Comparison of ENCODE assay signal across 12 cellular contexts in the genomic region with DNA sequence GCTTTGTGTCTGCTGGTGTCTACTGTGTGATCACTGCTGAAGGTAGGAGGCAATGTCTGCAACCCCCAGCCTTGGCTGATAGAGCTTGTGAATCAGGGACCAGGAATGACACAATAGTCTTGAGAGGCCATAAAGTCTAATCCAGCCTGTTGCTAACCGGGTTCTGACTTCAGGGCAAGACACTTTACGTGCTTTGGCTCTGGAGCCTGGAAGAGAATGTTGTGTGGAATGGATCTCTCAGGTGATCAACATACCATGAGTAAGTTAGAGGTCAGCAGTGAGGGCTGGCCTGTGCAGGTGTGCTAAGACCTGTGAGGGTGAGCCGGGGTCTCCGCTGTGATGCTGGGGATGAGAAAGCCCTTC. TPM values are rescaled to one million over a fixed set of nuclear protein-coding genes. Genes with fewer than 3 reads are reported as not detected.
DNase-seq lines count a peak whose midpoint lies in the region; FAIRE-seq and TF ChIP-seq lines count a peak whose summit lies in the region.
"Had no signal": no experiment of that assay in that cellular context is flagged by ENCODE, and none has a peak within 500 bp of the region (broad histone marks: within the 10 kb centered on the region; RNA-seq: fewer than 3 reads in every experiment).

No MANE protein-coding gene starts in this region.

- no peak overlapping the region for H3K4me3 ChIP-seq in PC-9
- no peak overlapping the region for H3K4me3 ChIP-seq in fibroblast of lung (replicated peaks in 1 of 4; ENCODE audit: control extremely low read depth in 1 of 4, insufficient read depth in 1 of 4, low read depth in 3 of 4, low read length in 4 of 4)
- no peak overlapping the region for H3K4me3 ChIP-seq in small intestine (ENCODE audit: low read depth in 1 of 2, low read length in 2 of 2)
- no peak overlapping the region for H3K4me3 ChIP-seq in neural progenitor cell

- TF ChIP-seq CTCF in AG09319 (IDR thresholded peaks at IDR 0.05; ENCODE audit: low read depth, low read length) (peak; percentile 7), PC-9 (conservative IDR thresholded peaks at IDR 0.05) (no peak), fibroblast of lung (conservative IDR thresholded peaks at IDR 0.05 in 1 of 2, IDR thresholded peaks at IDR 0.05 in 1 of 2; ENCODE audit: low read depth in 1 of 2, low read length in 2 of 2) (no peak), osteocyte (IDR thresholded peaks at IDR 0.05) (no peak), neural progenitor cell (IDR thresholded peaks at IDR 0.05) (no peak)

- CTCF ChIA-PET in PC-9 (lab: Charles Lee) = no interaction called here

- 0 out of 2 replicates have a peak overlapping the region, but pooled peaks have one; percentile 22 for H2AFZ ChIP-seq in PC-9
- no peak overlapping the region for H2AFZ ChIP-seq in fibroblast of lung (ENCODE audit: low read length)
- no peak overlapping the region for H2AFZ ChIP-seq in neural progenitor cell (replicated peaks)

- H3K27ac Mint-ChIP-seq in osteocyte (ENCODE audit: unreplicated experiment) (peak overlapping the region; percentile 100), neural progenitor cell (no peak overlapping the region)
- H3K27ac Mint-ChIP-seq: stimulated activated naive CD8-positive, alpha-beta T cell treated with anti-CD3 and anti-CD28 coated beads, Interleukin-15, amount 100 ng/mL, for 72 hours had no signal

- POLR2A ChIA-PET in PC-9 (lab: Charles Lee; ENCODE audit: unreplicated experiment) = no interaction called here

- H3K36me3 ChIP-seq in PC-9 (ENCODE audit: low read depth) = no peaks in the 10 kb centered on the region
- H3K36me3 ChIP-seq in fibroblast of lung (ENCODE audit: control insufficient read depth, insufficient read depth, low read length) = peaks cover 10% of the 10 kb centered on the region
- no peaks in the 10 kb centered on the region for H3K36me3 ChIP-seq in small intestine (ENCODE audit: control insufficient read depth in 2 of 2, insufficient read depth in 2 of 2, low read length in 2 of 2)
- H3K36me3 ChIP-seq in neural progenitor cell = no peaks in the 10 kb centered on the region

- intact Hi-C loops in PC-9 (cut with micrococcal nuclease; ENCODE audit: unreplicated experiment) = no loop called here

- FAIRE-seq in small intestine (lab: Jason Lieb, UNC) (no peak), GM12891 (lab: Jason Lieb, UNC) (no peak)

- no peak for DNase-seq in AG09319 (ENCODE audit: extremely low read depth, low read depth)
- DNase-seq in PC-9 = peak; percentile 23 to 85
- DNase-seq in fibroblast of lung (ENCODE audit: low read depth in 2 of 2) = peak; percentile 43 to 97
- no peak for DNase-seq in osteocyte (ENCODE audit: extremely low spot score, unreplicated experiment)
- DNase-seq in DMS 273 (lab: John Stamatoyannopoulos, UW; ENCODE audit: unreplicated experiment) = no peak
- DNase-seq in small intestine = no peak
- DNase-seq in GM12891 (ENCODE audit: insufficient read length, low spot score) = no peak
- DNase-seq in neural progenitor cell (ENCODE audit: low spot score) = no peak
- DNase-seq: effector CD4-positive, alpha-beta T cell; Karpas-422; stimulated activated naive CD8-positive, alpha-beta T cell treated with anti-CD3 and anti-CD28 coated beads, Interleukin-15, amount 100 ng/mL, for 72 hours; T-helper 9 cell had no signal

- peaks cover 15% of the 10 kb centered on the region for H3K4me1 ChIP-seq in PC-9 (replicated peaks; ENCODE audit: insufficient read depth)
- peaks cover 17% of the 10 kb centered on the region for H3K4me1 ChIP-seq in fibroblast of lung (ENCODE audit: control insufficient read depth, extremely low read depth, insufficient read depth, low read length)
- no peaks in the 10 kb centered on the region for H3K4me1 ChIP-seq in small intestine (ENCODE audit: control insufficient read depth in 2 of 2, insufficient read depth in 1 of 2, low read depth in 1 of 2, low read length in 1 of 2)
- peaks cover 13% of the 10 kb centered on the region for H3K4me1 ChIP-seq in neural progenitor cell

- H4K20me1 ChIP-seq in PC-9 (ENCODE audit: insufficient read depth) (no peaks in the 10 kb centered on the region), fibroblast of lung (ENCODE audit: control insufficient read depth, extremely low read depth, insufficient read depth, low read length) (no peaks in the 10 kb centered on the region), neural progenitor cell (ENCODE audit: low read depth) (peaks cover 61% of the 10 kb centered on the region)

- no peaks in the 10 kb centered on the region for H3K9me3 ChIP-seq in PC-9 (ENCODE audit: insufficient read depth, low read depth)
- no peaks in the 10 kb centered on the region for H3K9me3 ChIP-seq in fibroblast of lung (ENCODE audit: control insufficient read depth, insufficient read depth, low read depth, low read length)
- no peaks in the 10 kb centered on the region for H3K9me3 ChIP-seq in small intestine (ENCODE audit: control insufficient read depth, low read depth)
- no peaks in the 10 kb centered on the region for H3K9me3 ChIP-seq in neural progenitor cell (ENCODE audit: low read depth)

- H3K4me2 ChIP-seq in PC-9 (peak overlapping the region; percentile 29), fibroblast of lung (ENCODE audit: extremely low read depth, insufficient read depth, low read length) (peak overlapping the region; percentile 21), neural progenitor cell (no peak overlapping the region)

- 62 to 73% (median 71%) methylated on average over 4 of the region's 4 CpGs for WGBS in small intestine, 3 donors

- H3K79me2 ChIP-seq in PC-9 (ENCODE audit: low read depth) (no peaks in the 10 kb centered on the region), fibroblast of lung (ENCODE audit: control insufficient read depth, insufficient read depth, low read length) (peaks cover 86% of the 10 kb centered on the region), neural progenitor cell (ENCODE audit: low read depth) (peaks cover 81% of the 10 kb centered on the region)

- H3K27ac ChIP-seq in PC-9 (peak overlapping the region; percentile 34), fibroblast of lung (ENCODE audit: insufficient read depth, low read length) (peak overlapping the region; percentile 13), small intestine (ENCODE audit: low read depth in 1 of 2, low read length in 1 of 2) (peak overlapping the region in 1 of 2 donors; percentile 52), neural progenitor cell (no peak overlapping the region)

- H3K27me3 Mint-ChIP-seq in osteocyte (ENCODE audit: unreplicated experiment) (no peaks in the 10 kb centered on the region), neural progenitor cell (ENCODE audit: insufficient read depth, low read depth) (peaks cover 8% of the 10 kb centered on the region)

- H3K4me3 Mint-ChIP-seq in osteocyte (ENCODE audit: unreplicated experiment) (peak overlapping the region; percentile 99), neural progenitor cell (no peak overlapping the region)
- H3K4me3 Mint-ChIP-seq: stimulated activated naive CD8-positive, alpha-beta T cell treated with anti-CD3 and anti-CD28 coated beads, Interleukin-15, amount 100 ng/mL, for 72 hours had no signal

- H3K9ac ChIP-seq in fibroblast of lung (ENCODE audit: insufficient read depth, low read length) (peak overlapping the region; percentile 4), neural progenitor cell (no peak overlapping the region)

- TF ChIP-seq POLR2A in GM12891 (IDR thresholded peaks at IDR 0.05; ENCODE audit: low read depth, low read length) = no peak

- BruUV-seq in PC-9 (replicated peaks; lab: Mats Ljungman, UMichigan) = no TSS peak

- H3K27me3 ChIP-seq in PC-9 (ENCODE audit: insufficient read depth, low read depth) (no peaks in the 10 kb centered on the region), fibroblast of lung (ENCODE audit: control insufficient read depth, insufficient read depth, low read length) (no peaks in the 10 kb centered on the region), small intestine (ENCODE audit: control insufficient read depth in 2 of 2, insufficient read depth in 2 of 2, low read length in 2 of 2) (peaks cover 4 to 7% of the 10 kb centered on the region in 2 donors), neural progenitor cell (no peaks in the 10 kb centered on the region)

- H3K4me1 Mint-ChIP-seq in osteocyte (ENCODE audit: unreplicated experiment) = peaks cover 76% of the 10 kb centered on the region
- peaks cover 45% of the 10 kb centered on the region for H3K4me1 Mint-ChIP-seq in neural progenitor cell

- H3F3A ChIP-seq in PC-9 (ENCODE audit: insufficient read depth, low read depth) (peaks cover 14% of the 10 kb centered on the region), neural progenitor cell (ENCODE audit: low read depth) (peaks cover 17% of the 10 kb centered on the region)

- no peaks in the 10 kb centered on the region for H3K9me2 ChIP-seq in PC-9 (ENCODE audit: insufficient read depth)

- peaks cover 75% of the 10 kb centered on the region for H3K36me3 Mint-ChIP-seq in osteocyte (ENCODE audit: unreplicated experiment)
- peaks cover 34% of the 10 kb centered on the region for H3K36me3 Mint-ChIP-seq in neural progenitor cell

- H3K9me3 Mint-ChIP-seq in osteocyte (ENCODE audit: unreplicated experiment) (no peaks in the 10 kb centered on the region), neural progenitor cell (no peaks in the 10 kb centered on the region)
- H3K9me3 Mint-ChIP-seq: stimulated activated naive CD8-positive, alpha-beta T cell treated with anti-CD3 and anti-CD28 coated beads, Interleukin-15, amount 100 ng/mL, for 72 hours had no signal

TF ChIP-seq in GM12891, 5 proteins besides CTCF, POLR2A, EP300 and RAD21:
- TF ChIP-seq POU2F2 (IDR thresholded peaks at IDR 0.05; ENCODE audit: low read depth, low read length) (no peak), TAF1 (IDR thresholded peaks at IDR 0.05; ENCODE audit: low read depth, low read length) (no peak), SPI1 (IDR thresholded peaks at IDR 0.05; ENCODE audit: low read depth, low read length) (no peak), PAX5 (IDR thresholded peaks at IDR 0.05; ENCODE audit: insufficient read depth, low read length, severe bottlenecking) (no peak), POLR2AphosphoS5 (IDR thresholded peaks at IDR 0.05; ENCODE audit: low read depth, low read length) (no peak)

RNA-seq across cellular contexts. Expression of a gene that starts 5.6 kb away (rescaled TPM):
- total RNA-seq in PC-9 (2021) = 1.1 and 1.2 TPM in 2 replicates
- total RNA-seq in fibroblast of lung = 93.1 and 123 TPM in 2 replicates
- polyA plus RNA-seq in fibroblast of lung = 43.8 and 463 TPM in 2 replicates
- 52.1 and 712 TPM in 2 replicates for polyA plus RNA-seq in fibroblast of lung (2012)
- 56.9 and 841 TPM in 2 replicates for polyA minus RNA-seq in fibroblast of lung (ENCODE audit: low replicate concordance)
- 2,001 and 2,067 TPM in 2 replicates for total RNA-seq in osteocyte
- 10 to 100 TPM; 42.3 to 76.7 (median 52.4) TPM for polyA plus RNA-seq in small intestine
- 0.37 TPM for polyA plus RNA-seq in GM12891 (2012; ENCODE audit: low read depth, missing spikeins)
- total RNA-seq in neural progenitor cell (ENCODE audit: low replicate concordance) = 73.6 and 139 TPM in 2 replicates

RNA-seq across cellular contexts. Expression of a gene that starts 5.7 kb away (rescaled TPM):
- total RNA-seq in PC-9 (2021) = 12.3 and 24.5 TPM in 2 replicates
- 34.0 and 57.5 TPM in 2 replicates for total RNA-seq in fibroblast of lung
- polyA plus RNA-seq in fibroblast of lung = 18.4 and 607 TPM in 2 replicates
- 19.5 and 691 TPM in 2 replicates for polyA plus RNA-seq in fibroblast of lung (2012)
- polyA minus RNA-seq in fibroblast of lung (ENCODE audit: low replicate concordance) = 30.9 and 567 TPM in 2 replicates
- total RNA-seq in osteocyte = 3,181 and 3,589 TPM in 2 replicates
- 10 to 100 TPM in 1 of 3 donors, 1 to 10 TPM in 2; 3.1 to 58.5 (median 5.9) TPM for polyA plus RNA-seq in small intestine
- polyA plus RNA-seq in GM12891 (2012; ENCODE audit: low read depth, missing spikeins) = not detected
- total RNA-seq in neural progenitor cell (ENCODE audit: low replicate concordance) = 105 and 120 TPM in 2 replicates

Comparison
In these comparisons a context has a peak if more than half of its experiments do, and no peak if none do; other contexts are left out.
1. DNase-seq: peak in PC-9 (2 of 2) and fibroblast of lung (2 of 2); none in AG09319 (single experiment), osteocyte (single experiment), DMS 273 (single experiment), small intestine (single experiment), GM12891 (single experiment) and neural progenitor cell (single experiment).
2. RNA of a gene that starts 5.6 kb away (total RNA-seq): 2,001 to 2,067 TPM in osteocyte, 93.1 to 123 TPM in fibroblast of lung and 73.6 to 139 TPM in neural progenitor cell; 1.1 to 1.2 TPM in PC-9; every median in the first group is over 10 times any median in the second.
3. RNA of a gene that starts 5.7 kb away (total RNA-seq): 3,181 to 3,589 TPM in osteocyte; 105 to 120 TPM in neural progenitor cell, 34.0 to 57.5 TPM in fibroblast of lung and 12.3 to 24.5 TPM in PC-9; every median in the first group is over 10 times any median in the second.